8 cellular contexts compared by ENCODE assay signal in the genomic region with DNA sequence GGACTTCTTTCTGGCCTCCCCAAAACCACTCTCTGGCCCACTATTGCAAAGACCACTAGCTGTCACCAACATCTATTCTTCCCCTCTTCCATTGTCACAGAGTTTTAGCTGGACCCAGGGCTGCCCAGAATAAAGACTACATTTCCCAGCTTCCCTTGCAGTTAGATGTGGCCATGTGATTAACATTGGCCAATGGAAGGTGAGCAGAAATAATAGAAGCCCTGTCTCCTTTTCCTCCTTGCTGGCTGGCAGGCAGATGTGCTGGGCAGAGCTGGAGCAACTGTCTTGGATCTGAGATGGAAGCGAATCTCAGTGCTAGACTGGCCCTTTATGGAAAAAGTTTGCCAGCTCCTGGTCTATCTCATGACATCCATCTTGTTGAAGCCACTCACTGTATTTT.
A peak's percentile ranks its signal among the peaks of the same experiment; 100 is the strongest.
DNase-seq lines count a peak whose midpoint lies in the region; ATAC-seq, FAIRE-seq and TF ChIP-seq lines count a peak whose summit lies in the region.

No MANE protein-coding gene starts in this region.

- H3K9me1 ChIP-seq in keratinocyte (ENCODE audit: control insufficient read depth, extremely low read depth, insufficient read depth, low read length): no peaks in the 10 kb centered on the region

- H3K9me2 ChIP-seq in Karpas-422 (replicated peaks; ENCODE audit: insufficient read depth, low read length): no peaks in the 10 kb centered on the region

- no peak overlapping the region for H3K27ac Mint-ChIP-seq in T-helper 17 cell

- H3K9ac ChIP-seq in Karpas-422 (ENCODE audit: low read length) (no peak overlapping the region), keratinocyte (ENCODE audit: control insufficient read depth, extremely low read depth, insufficient read depth, low read length) (no peak overlapping the region)

- peaks cover 7% of the 10 kb centered on the region for H3K36me3 Mint-ChIP-seq in T-helper 17 cell (ENCODE audit: low read depth)

- dilution Hi-C loops in keratinocyte (cut with MboI; ENCODE audit: extremely low pct_ligation_motif_present, low sequenced_read_pairs): no loop called here

- H3K27me3 Mint-ChIP-seq in T-helper 17 cell: peaks cover 69% of the 10 kb centered on the region

- FAIRE-seq in keratinocyte (lab: Jason Lieb, UNC): peak; percentile 36

- H3K27me3 ChIP-seq in Karpas-422 (ENCODE audit: low read length): no peaks in the 10 kb centered on the region
- H3K27me3 ChIP-seq in keratinocyte (ENCODE audit: control insufficient read depth, extremely low read depth, insufficient read depth, low read length): peaks cover 11% of the 10 kb centered on the region

- ATAC-seq in T-helper 17 cell (peak; percentile 32), GM21381 (IDR thresholded peaks at IDR 0.05; ENCODE audit: unreplicated experiment) (no peak), GM18907 (IDR thresholded peaks at IDR 0.05; ENCODE audit: unreplicated experiment) (no peak)

- no peak for TF ChIP-seq CTCF in keratinocyte (optimal IDR thresholded peaks at IDR 0.05 in 1 of 3, IDR thresholded peaks at IDR 0.05 in 1 of 3, conservative IDR thresholded peaks at IDR 0.05 in 1 of 3; ENCODE audit: extremely low read depth in 1 of 3, insufficient read depth in 2 of 3, low read length in 3 of 3)

- no peaks in the 10 kb centered on the region for H3K4me1 ChIP-seq in Karpas-422 (ENCODE audit: low read length)
- peaks cover 16% of the 10 kb centered on the region for H3K4me1 ChIP-seq in keratinocyte (ENCODE audit: control insufficient read depth, extremely low read depth, insufficient read depth, low read length)

- DNase-seq in EL (peak; percentile 50), Karpas-422 (peak; percentile 74), T-helper 17 cell (no peak), keratinocyte (ENCODE audit: low read depth, low spot score) (no peak), GDM1 (lab: John Stamatoyannopoulos, UW) (no peak), ecto neural progenitor cell (ENCODE audit: low spot score) (no peak)

- H3K4me3 ChIP-seq in Karpas-422 (ENCODE audit: low read length): no peak overlapping the region
- H3K4me3 ChIP-seq in keratinocyte (ENCODE audit: control insufficient read depth in 2 of 3, extremely low read depth in 1 of 3, insufficient read depth in 2 of 3, low read depth in 1 of 3, low read length in 3 of 3): no peak overlapping the region

- no peak overlapping the region for H3K4me3 Mint-ChIP-seq in T-helper 17 cell

- no peaks in the 10 kb centered on the region for H3K36me3 ChIP-seq in Karpas-422 (ENCODE audit: insufficient read depth, low read length)
- no peaks in the 10 kb centered on the region for H3K36me3 ChIP-seq in keratinocyte (ENCODE audit: control insufficient read depth in 2 of 2, extremely low read depth in 1 of 2, insufficient read depth in 2 of 2, low read length in 2 of 2)

- no peak overlapping the region for H3K27ac ChIP-seq in Karpas-422 (ENCODE audit: low read length)
- no peak overlapping the region for H3K27ac ChIP-seq in keratinocyte (ENCODE audit: control insufficient read depth, insufficient read depth, low read length)

- peaks cover 7% of the 10 kb centered on the region for H3K4me1 Mint-ChIP-seq in T-helper 17 cell

- H3K79me2 ChIP-seq in Karpas-422 (ENCODE audit: low read length) (no peaks in the 10 kb centered on the region), keratinocyte (ENCODE audit: control insufficient read depth, insufficient read depth, low read length) (no peaks in the 10 kb centered on the region)

- H3K9me3 ChIP-seq in Karpas-422 (ENCODE audit: low read length): no peaks in the 10 kb centered on the region
- H3K9me3 ChIP-seq in T-helper 17 cell (ENCODE audit: control insufficient read depth, low read length, poor library complexity, severe bottlenecking): no peaks in the 10 kb centered on the region
- H3K9me3 ChIP-seq in keratinocyte (ENCODE audit: control insufficient read depth, low read depth, low read length): no peaks in the 10 kb centered on the region

- H4K20me1 ChIP-seq in Karpas-422 (ENCODE audit: insufficient read depth, low read depth, low read length): 0 out of 2 replicates have a peak, but pooled peaks cover 3% of the 10 kb centered on the region
- no peaks in the 10 kb centered on the region for H4K20me1 ChIP-seq in keratinocyte (ENCODE audit: control insufficient read depth, extremely low read depth, insufficient read depth, low read length)

- H2AFZ ChIP-seq in Karpas-422 (ENCODE audit: low read length) (no peak overlapping the region), keratinocyte (ENCODE audit: control insufficient read depth, low read length) (no peak overlapping the region)

- H3K4me2 ChIP-seq in Karpas-422 (ENCODE audit: low read depth, low read length, poor library complexity, severe bottlenecking) (no peak overlapping the region), keratinocyte (ENCODE audit: control insufficient read depth, extremely low read depth, insufficient read depth, low read depth, low read length) (no peak overlapping the region)

Comparison
In these comparisons a context has a peak if more than half of its experiments do, and no peak if none do; other contexts are left out.
1. DNase-seq: peak in EL (single experiment) and Karpas-422 (single experiment); none in T-helper 17 cell (0 of 3), keratinocyte (single experiment), GDM1 (single experiment) and ecto neural progenitor cell (single experiment).